In genomic region chr13:112861876-112862615, GRCh38 we compare ENCODE assay signal across 20 cellular contexts.
DNase-seq lines count a peak whose midpoint lies in the region; ATAC-seq, FAIRE-seq and TF ChIP-seq lines count a peak whose summit lies in the region.
"Had no signal": no experiment of that assay in that cellular context is flagged by ENCODE, and none has a peak within 500 bp of the region (broad histone marks: within the 10 kb centered on the region; RNA-seq: fewer than 3 reads in every experiment).

No MANE protein-coding gene starts in this region.

- ATAC-seq in natural killer cell treated with Interleukin-12 subunit alpha and Interleukin-12 subunit beta and Interleukin-15 and Interleukin-18, amount 100 ng/mL, for 72 hours, result no peak
- no peak for ATAC-seq in natural killer cell

- no peaks in the 10 kb centered on the region for H3K4me1 Mint-ChIP-seq in natural killer cell treated with Interleukin-12 subunit alpha and Interleukin-12 subunit beta and Interleukin-15 and Interleukin-18, amount 100 ng/mL, for 72 hours (ENCODE audit: low read depth in 2 of 2)
- no peaks in the 10 kb centered on the region for H3K4me1 Mint-ChIP-seq in natural killer cell
- peaks cover 19% of the 10 kb centered on the region for H3K4me1 Mint-ChIP-seq in glutamatergic neuron (ENCODE audit: low read depth, unreplicated experiment)

- no peak overlapping the region for H3K4me3 Mint-ChIP-seq in natural killer cell treated with Interleukin-12 subunit alpha and Interleukin-12 subunit beta and Interleukin-15 and Interleukin-18, amount 100 ng/mL, for 72 hours
- H3K4me3 Mint-ChIP-seq in natural killer cell, result no peak overlapping the region
- no peak overlapping the region for H3K4me3 Mint-ChIP-seq in glutamatergic neuron (ENCODE audit: unreplicated experiment)
- H3K4me3 Mint-ChIP-seq: CD4-positive, alpha-beta T cell had no signal

- peak; percentile 95 for FAIRE-seq in urothelium cell line (lab: Jason Lieb, UNC)
- FAIRE-seq: H1 had no signal

- H3K27ac Mint-ChIP-seq in natural killer cell treated with Interleukin-12 subunit alpha and Interleukin-12 subunit beta and Interleukin-15 and Interleukin-18, amount 100 ng/mL, for 72 hours, result no peak overlapping the region
- H3K27ac Mint-ChIP-seq in natural killer cell (no peak overlapping the region), glutamatergic neuron (ENCODE audit: unreplicated experiment) (peak overlapping the region; percentile 39)
- H3K27ac Mint-ChIP-seq: CD4-positive, alpha-beta T cell had no signal

- peaks cover 5% of the 10 kb centered on the region for H3K36me3 Mint-ChIP-seq in natural killer cell treated with Interleukin-12 subunit alpha and Interleukin-12 subunit beta and Interleukin-15 and Interleukin-18, amount 100 ng/mL, for 72 hours
- H3K36me3 Mint-ChIP-seq in natural killer cell (no peaks in the 10 kb centered on the region), glutamatergic neuron (ENCODE audit: unreplicated experiment) (peaks cover 19% of the 10 kb centered on the region)

- H3K9me3 Mint-ChIP-seq in natural killer cell treated with Interleukin-12 subunit alpha and Interleukin-12 subunit beta and Interleukin-15 and Interleukin-18, amount 100 ng/mL, for 72 hours, result no peaks in the 10 kb centered on the region
- H3K9me3 Mint-ChIP-seq in natural killer cell (no peaks in the 10 kb centered on the region), glutamatergic neuron (ENCODE audit: unreplicated experiment) (peaks cover 5% of the 10 kb centered on the region)
- H3K9me3 Mint-ChIP-seq: CD4-positive, alpha-beta T cell had no signal

- peak; percentile 34 for DNase-seq in natural killer cell treated with Interleukin-12 subunit alpha and Interleukin-12 subunit beta and Interleukin-15 and Interleukin-18, amount 100 ng/mL, for 72 hours (ENCODE audit: low spot score)
- DNase-seq in natural killer cell (no peak), glutamatergic neuron (peak; percentile 8), putamen (ENCODE audit: low spot score) (peak; percentile 37), urothelium cell line (ENCODE audit: low spot score) (no peak), HuH-7 (ENCODE audit: low spot score) (no peak), SHP77 treated with DMSO at 0.1 percent for 48 hours (lab: John Stamatoyannopoulos, UW) (no peak)
- DNase-seq in activated CD4-positive, alpha-beta T cell treated with anti-CD3 and anti-CD28 coated beads, Interleukin-2, amount 50 U/mL, for 4 hours, result no peak
- DNase-seq: DMS 273 treated with DMSO at 0.1 percent for 48 hours; DMS79 treated with DMSO at 0.1 percent for 48 hours; Kasumi-1; NCI-H1694; NCI-H2081; NCI-H2171; NCI-H345; NCI-H524; NCI-H774; NK-92 treated with Interleukin-12 subunit alpha and Interleukin-12 subunit beta, amount 100 ng/mL, for 24 hours had no signal

- no peak for TF ChIP-seq CTCF in natural killer cell (IDR thresholded peaks at IDR 0.05)
- no peak for TF ChIP-seq CTCF in glutamatergic neuron (IDR thresholded peaks at IDR 0.05; ENCODE audit: partially characterized antibody, unreplicated experiment)

- intact Hi-C loops in natural killer cell (cut with micrococcal nuclease), result no loop called here

- H3K27me3 Mint-ChIP-seq in natural killer cell treated with Interleukin-12 subunit alpha and Interleukin-12 subunit beta and Interleukin-15 and Interleukin-18, amount 100 ng/mL, for 72 hours, result no peaks in the 10 kb centered on the region
- no peaks in the 10 kb centered on the region for H3K27me3 Mint-ChIP-seq in natural killer cell (ENCODE audit: low read depth in 2 of 2)
- peaks cover 2% of the 10 kb centered on the region for H3K27me3 Mint-ChIP-seq in glutamatergic neuron (ENCODE audit: unreplicated experiment)
- H3K27me3 Mint-ChIP-seq: CD4-positive, alpha-beta T cell had no signal

Comparison
In these comparisons a context has a peak if more than half of its experiments do, and no peak if none do; other contexts are left out.
1. DNase-seq: peak in natural killer cell treated with Interleukin-12 subunit alpha and Interleukin-12 subunit beta and Interleukin-15 and Interleukin-18, amount 100 ng/mL, for 72 hours (single experiment), glutamatergic neuron (single experiment) and putamen (single experiment); none in natural killer cell (single experiment), urothelium cell line (single experiment), HuH-7 (single experiment), activated CD4-positive, alpha-beta T cell treated with anti-CD3 and anti-CD28 coated beads, Interleukin-2, amount 50 U/mL, for 4 hours (0 of 2) and SHP77 treated with DMSO at 0.1 percent for 48 hours (single experiment).